Comparison of ENCODE assay signal across 21 cellular contexts in the genomic region with DNA sequence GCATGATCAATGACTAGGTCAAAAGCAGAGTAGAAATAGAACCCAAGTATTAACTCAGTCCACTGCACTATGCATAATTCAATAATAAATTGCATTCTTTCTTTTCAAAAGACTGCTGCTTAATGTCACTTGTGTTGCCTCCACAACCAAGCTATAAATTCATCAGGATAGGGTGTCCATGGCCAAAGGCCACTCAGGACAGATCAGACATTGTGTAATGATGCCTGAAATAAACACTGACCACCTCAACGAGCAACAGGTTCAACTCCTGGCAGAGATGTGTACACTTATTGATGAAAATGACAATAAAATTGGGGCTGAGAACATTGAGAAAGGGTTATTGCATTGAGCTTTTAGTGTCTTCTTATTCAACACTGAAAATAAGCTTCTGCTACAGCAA.
"Had no signal": no experiment of that assay in that cellular context is flagged by ENCODE, and none has a peak within 500 bp of the region (broad histone marks: within the 10 kb centered on the region; RNA-seq: fewer than 3 reads in every experiment).

No MANE protein-coding gene starts in this region.

- H3K4me1 Mint-ChIP-seq: T-cell had no signal

- H3K9me3 Mint-ChIP-seq: T-helper 1 cell treated with Interleukin-12 subunit alpha and Interleukin-12 subunit beta and Interleukin-4 antibody, amounts not matched to agents 30 μg/mL and 1 μg/mL, for 36 hours had no signal

- H3K4me3 ChIP-seq: SJCRH30 had no signal

- H3K27me3 Mint-ChIP-seq: T-cell had no signal

- H3K9me3 ChIP-seq: SJCRH30 had no signal

- H3K27ac Mint-ChIP-seq: T-cell; T-helper 1 cell treated with Interleukin-12 subunit alpha and Interleukin-12 subunit beta and Interleukin-4 antibody, amounts not matched to agents 30 μg/mL and 1 μg/mL, for 36 hours had no signal

- H3K27me3 ChIP-seq: SJCRH30 had no signal

- H3K27ac ChIP-seq: SJCRH30 had no signal

- H3K4me3 Mint-ChIP-seq: T-cell; T-helper 1 cell treated with Interleukin-12 subunit alpha and Interleukin-12 subunit beta and Interleukin-4 antibody, amounts not matched to agents 30 μg/mL and 1 μg/mL, for 36 hours had no signal

- ATAC-seq: Panc1, PC-3, Right ventricle myocardium inferior, T-cell had no signal

- DNase-seq: KBM-7, NCI-H1092, NCI-H1105 treated with DMSO at 0.1 percent for 48 hours, NCI-H1417 treated with DMSO at 0.1 percent for 48 hours, NCI-H146, NCI-H1694 treated with DMSO at 0.1 percent for 48 hours, NCI-H1930, NCI-H2081, NCI-H2107, NCI-H2227 treated with DMSO at 0.1 percent for 48 hours, NCI-H524, NCI-H526 treated with DMSO at 0.1 percent for 48 hours, NCI-H748 treated with DMSO at 0.1 percent for 48 hours, PC-3, SHP77 treated with DMSO at 0.1 percent for 48 hours, SJCRH30, SW 1271, T-cell had no signal

- H3K36me3 ChIP-seq: SJCRH30 had no signal

- H3K36me3 Mint-ChIP-seq: T-cell had no signal

- H3K4me1 ChIP-seq: SJCRH30 had no signal
